1 cellular context compared by ENCODE assay signal in genomic region chr1:162349635-162350330, GRCh38.
A peak's percentile ranks its signal among the peaks of the same experiment; 100 is the strongest.
TF ChIP-seq lines count a peak whose summit lies in the region.

No MANE protein-coding gene starts in this region.

TF ChIP-seq in HEK293, 187 proteins besides CTCF, POLR2A, EP300 and RAD21 (continued from another document):
- TF ChIP-seq ZBTB44 (tag by site-specific recombination; IDR thresholded peaks at IDR 0.05) (no peak), FEZF1 (tag by site-specific recombination; IDR thresholded peaks at IDR 0.05) (peak; percentile 73), TCF7L2 (IDR thresholded peaks at IDR 0.05; ENCODE audit: borderline replicate concordance, low read depth, low read length) (peak; percentile 24; the same call in 1 of the 2 replicates), KLF10 (tag by site-specific recombination; IDR thresholded peaks at IDR 0.05) (no peak), PRDM6 (tag by site-specific recombination; IDR thresholded peaks at IDR 0.05) (peak; percentile 81)
